10 cellular contexts compared by ENCODE assay signal in the genomic region with DNA sequence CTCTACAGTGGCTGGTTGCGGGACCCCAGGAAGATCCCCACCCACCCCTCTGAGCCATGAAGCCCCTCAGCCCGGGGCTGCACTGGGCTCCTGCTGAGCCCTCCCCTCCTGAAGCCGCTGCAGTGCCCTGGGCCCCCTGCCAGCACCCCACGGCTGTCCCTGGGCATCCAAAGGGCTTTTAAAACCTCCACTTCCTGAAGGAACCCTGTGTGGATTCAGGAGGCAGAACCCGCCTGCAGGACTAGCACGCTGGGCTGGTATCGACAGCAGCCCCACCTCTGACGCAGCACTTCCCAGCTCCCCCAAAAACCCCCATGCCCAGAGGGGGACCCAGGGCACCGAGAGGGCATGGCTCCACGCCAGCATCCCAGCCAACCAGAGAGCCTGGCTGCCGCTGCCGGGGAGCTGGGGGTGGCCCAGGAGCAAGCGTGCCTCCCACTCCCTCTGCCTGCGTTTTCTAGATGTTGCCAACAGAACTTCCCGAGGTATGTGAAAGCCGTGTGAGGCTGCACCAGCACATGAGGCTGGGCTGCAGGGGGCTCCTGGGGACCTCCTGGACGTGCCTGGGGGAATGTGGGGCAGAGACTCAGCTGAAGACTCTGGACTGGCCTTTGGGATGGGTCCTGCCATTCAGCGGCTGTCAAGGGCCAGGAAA. TPM values are rescaled to one million over a fixed set of nuclear protein-coding genes. Genes with fewer than 3 reads are reported as not detected.
DNase-seq lines count a peak whose midpoint lies in the region; FAIRE-seq and TF ChIP-seq lines count a peak whose summit lies in the region.
"Had no signal": no experiment of that assay in that cellular context is flagged by ENCODE, and none has a peak within 500 bp of the region (broad histone marks: within the 10 kb centered on the region; RNA-seq: fewer than 3 reads in every experiment).

No MANE protein-coding gene starts in this region.

- TF ChIP-seq POLR2A in lower leg skin (IDR thresholded peaks at IDR 0.05) (no peak), thyroid gland (IDR thresholded peaks at IDR 0.05) (no peak)

- peak overlapping the region; percentile 73 to 96 (median 91) for H3K27ac ChIP-seq in thyroid gland

- H3K36me3 ChIP-seq in thyroid gland: peaks cover 29 to 36% of the 10 kb centered on the region in 2 donors

- DNase-seq in NCI-H2081 (lab: John Stamatoyannopoulos, UW): peak; percentile 30 to 53
- DNase-seq in NCI-H2081 treated with DMSO at 0.1 percent for 48 hours (lab: John Stamatoyannopoulos, UW): no peak
- DNase-seq in choroid plexus epithelial cell (ENCODE audit: low read depth): peak; percentile 55
- peak; percentile 15 to 87 for DNase-seq in lower leg skin (ENCODE audit: low spot score in 2 of 2)
- DNase-seq in thyroid gland: peak; percentile 69 to 76
- no peak for DNase-seq in foreskin melanocyte
- no peak for DNase-seq in HuH-7 (ENCODE audit: low spot score)
- no peak for DNase-seq in urothelium cell line (ENCODE audit: low spot score)
- DNase-seq: NCI-H82 had no signal

- intact Hi-C loops in lower leg skin (cut with DNase I; ENCODE audit: low total_unique reads) (no loop called here), thyroid gland (cut with DNase I) (no loop called here)

- TF ChIP-seq CTCF in choroid plexus epithelial cell (conservative IDR thresholded peaks at IDR 0.05; ENCODE audit: low read depth, low read length) (peak; percentile 21), lower leg skin (IDR thresholded peaks at IDR 0.05) (no peak), thyroid gland (IDR thresholded peaks at IDR 0.05) (no peak)

- H3K9me3 ChIP-seq in thyroid gland: no peaks in the 10 kb centered on the region

- H3K4me1 ChIP-seq in thyroid gland: peaks cover 58 to 62% of the 10 kb centered on the region in 2 donors

- no peak overlapping the region for H3K4me3 ChIP-seq in choroid plexus epithelial cell (ENCODE audit: low read depth, low read length)
- no peak overlapping the region for H3K4me3 ChIP-seq in lower leg skin (ENCODE audit: low read depth, poor library complexity, severe bottlenecking)
- H3K4me3 ChIP-seq in thyroid gland (replicated peaks in 1 of 3): peak overlapping the region in 1 of 3 donors; percentile 3

- no peaks in the 10 kb centered on the region for H3K27me3 ChIP-seq in thyroid gland

- WGBS in lower leg skin, 2 donors: 32 to 35% methylated on average over 10 to 16 of the region's 18 CpGs
- WGBS in thyroid gland, 2 donors: 14 to 19% methylated on average over 4 to 15 of the region's 18 CpGs

- FAIRE-seq in urothelium cell line (lab: Jason Lieb, UNC): no peak
- FAIRE-seq: colon had no signal

RNA-seq across cellular contexts. Expression of gene MXD4, which starts 6.3 kb away (rescaled TPM):
- 10 to 100 TPM; 33.3 to 62.6 (median 47.6) TPM for total RNA-seq in lower leg skin
- total RNA-seq in thyroid gland: 100 to 1,000 TPM in 1 of 4 donors, 10 to 100 TPM in 3; 48.1 to 102 (median 61.9) TPM

RNA-seq across cellular contexts. Expression of gene HAUS3, which starts 13.7 kb away (rescaled TPM):
- total RNA-seq in lower leg skin (10 to 100 TPM in 3 of 4 donors, 1 to 10 TPM in 1; 6.8 to 15.3 (median 12.4) TPM), thyroid gland (10 to 100 TPM; 13.0 to 30.0 (median 17.0) TPM)

RNA-seq across cellular contexts. Expression of gene POLN, which starts 13.7 kb away (rescaled TPM):
- total RNA-seq in lower leg skin (1 to 10 TPM in 2 of 4 donors, under 1 TPM in 2; 0.30 to 3.3 (median 0.89) TPM), thyroid gland (1 to 10 TPM; 1.5 to 5.4 (median 3.0) TPM)

Comparison
In these comparisons a context has a peak if more than half of its experiments do, and no peak if none do; other contexts are left out.
1. DNase-seq: peak in NCI-H2081 (2 of 2), choroid plexus epithelial cell (single experiment), lower leg skin (2 of 2) and thyroid gland (2 of 2); none in NCI-H2081 treated with DMSO at 0.1 percent for 48 hours (single experiment), foreskin melanocyte (single experiment), HuH-7 (single experiment) and urothelium cell line (single experiment).